15 cellular contexts compared by ENCODE assay signal in genomic region chr12:122876724-122877123, GRCh38. TPM values are rescaled to one million over a fixed set of nuclear protein-coding genes. Genes with fewer than 3 reads are reported as not detected.
A peak's percentile ranks its signal among the peaks of the same experiment; 100 is the strongest.
DNase-seq lines count a peak whose midpoint lies in the region; ATAC-seq and TF ChIP-seq lines count a peak whose summit lies in the region.
"Had no signal": no experiment of that assay in that cellular context is flagged by ENCODE, and none has a peak within 500 bp of the region (broad histone marks: within the 10 kb centered on the region; RNA-seq: fewer than 3 reads in every experiment).

No MANE protein-coding gene starts in this region.

- POLR2A ChIA-PET in CD4-positive, alpha-beta T cell (lab: Charles Lee) = interaction anchor here (1.2 kb wide), 1 partner anchor 19 kb away, joined by 4 read pairs; the partner anchor contains the start of gene VPS37B
- POLR2A ChIA-PET in naive thymus-derived CD4-positive, alpha-beta T cell (lab: Charles Lee) = no interaction called here

- no peak overlapping the region for H3K27ac ChIP-seq in CD4-positive, alpha-beta T cell (ENCODE audit: low read depth, low read length)
- H3K27ac ChIP-seq in KMS-11 = peak overlapping the region; percentile 72
- H3K27ac ChIP-seq in naive thymus-derived CD4-positive, alpha-beta T cell (ENCODE audit: low read depth, low read length) = no peak overlapping the region
- H3K27ac ChIP-seq: HL-60 had no signal

- H3K9ac ChIP-seq in KMS-11 = no peak overlapping the region

- H3K27me3 ChIP-seq in CD4-positive, alpha-beta T cell (ENCODE audit: control insufficient read depth, insufficient read depth, low read length) = no peaks in the 10 kb centered on the region
- H3K27me3 ChIP-seq in KMS-11 (ENCODE audit: insufficient read depth, low read depth) = no peaks in the 10 kb centered on the region
- no peaks in the 10 kb centered on the region for H3K27me3 ChIP-seq in naive thymus-derived CD4-positive, alpha-beta T cell (ENCODE audit: control insufficient read depth in 2 of 2, insufficient read depth in 2 of 2, low read length in 2 of 2)

- H3K79me2 ChIP-seq in KMS-11 (ENCODE audit: insufficient read depth, low read depth) = peaks cover 90% of the 10 kb centered on the region

- ATAC-seq in CD4-positive, alpha-beta T cell (ENCODE audit: poor library complexity) = no peak
- no peak for ATAC-seq in naive thymus-derived CD4-positive, alpha-beta T cell

- intact Hi-C loops in CD4-positive, alpha-beta T cell (cut with DNase I, micrococcal nuclease) = no loop called here
- intact Hi-C loops in naive thymus-derived CD4-positive, alpha-beta T cell (cut with micrococcal nuclease) = no loop called here

- H4K20me1 ChIP-seq in KMS-11 (ENCODE audit: insufficient read depth) = no peaks in the 10 kb centered on the region

- peak in 1 of 10 experiments; percentile 17 for DNase-seq in CD4-positive, alpha-beta T cell
- DNase-seq in naive thymus-derived CD4-positive, alpha-beta T cell = no peak
- DNase-seq in RPMI8226 = no peak
- no peak for DNase-seq in activated naive CD4-positive, alpha-beta T cell treated with anti-CD3 and anti-CD28 coated beads, Interleukin-2, amount 50 U/mL, for 16 hours
- DNase-seq in endothelial cell (ENCODE audit: low spot score) = no peak
- DNase-seq: amygdala; DMS153; KG1; left cardiac atrium; NCI-H226; stimulated activated CD4-positive, alpha-beta T cell treated with anti-CD3 and anti-CD28 coated beads, Interleukin-15, amount 100 ng/mL, for 24 hours had no signal

- no peak overlapping the region for H3K4me3 ChIP-seq in KMS-11 (IDR thresholded peaks at IDR 0.05; ENCODE audit: insufficient read depth, low read depth, low read length)
- no peak overlapping the region for H3K4me3 ChIP-seq in naive thymus-derived CD4-positive, alpha-beta T cell (ENCODE audit: low read length)

- H3K9me3 ChIP-seq in CD4-positive, alpha-beta T cell (ENCODE audit: control insufficient read depth, low read length) = no peaks in the 10 kb centered on the region
- H3K9me3 ChIP-seq in naive thymus-derived CD4-positive, alpha-beta T cell (ENCODE audit: control insufficient read depth in 2 of 3, low read length in 3 of 3) = no peaks in the 10 kb centered on the region

- H3K4me3 Mint-ChIP-seq in CD4-positive, alpha-beta T cell = no peak overlapping the region
- H3K4me3 Mint-ChIP-seq in brain (peak overlapping the region in 2 of 5 experiments; percentile 0 to 3), endothelial cell (ENCODE audit: unreplicated experiment) (no peak overlapping the region)
- peak overlapping the region in 4 of 10 donors; percentile 0 to 30 (median 10) for H3K4me3 Mint-ChIP-seq in naive thymus-derived CD4-positive, alpha-beta T cell
- H3K4me3 Mint-ChIP-seq: dendritic cell treated with granulocyte-macrophage colony-stimulating factor and Interleukin-4, amounts not matched to agents 40 ng/mL and 50 ng/mL, for 4 days had no signal

- no peaks in the 10 kb centered on the region for H3K9me3 Mint-ChIP-seq in CD4-positive, alpha-beta T cell
- no peaks in the 10 kb centered on the region for H3K9me3 Mint-ChIP-seq in brain
- H3K9me3 Mint-ChIP-seq in naive thymus-derived CD4-positive, alpha-beta T cell = no peaks in the 10 kb centered on the region
- no peaks in the 10 kb centered on the region for H3K9me3 Mint-ChIP-seq in endothelial cell (ENCODE audit: unreplicated experiment)
- H3K9me3 Mint-ChIP-seq: dendritic cell treated with granulocyte-macrophage colony-stimulating factor and Interleukin-4, amounts not matched to agents 40 ng/mL and 50 ng/mL, for 4 days had no signal

- H3K4me2 ChIP-seq in KMS-11 = peak overlapping the region; percentile 30

- H3K36me3 Mint-ChIP-seq in CD4-positive, alpha-beta T cell (ENCODE audit: low read depth) = peaks cover 20% of the 10 kb centered on the region
- H3K36me3 Mint-ChIP-seq in brain (no peaks in the 10 kb centered on the region), endothelial cell (ENCODE audit: low read depth, unreplicated experiment) (peaks cover 9% of the 10 kb centered on the region)
- peaks cover 0 to 25% (median 2%) of the 10 kb centered on the region in 5 donors for H3K36me3 Mint-ChIP-seq in naive thymus-derived CD4-positive, alpha-beta T cell

- H3K4me1 Mint-ChIP-seq in CD4-positive, alpha-beta T cell (ENCODE audit: low read depth) = peaks cover 96% of the 10 kb centered on the region
- H3K4me1 Mint-ChIP-seq in brain (peaks cover 96% of the 10 kb centered on the region), endothelial cell (ENCODE audit: unreplicated experiment) (peaks cover 15% of the 10 kb centered on the region)
- peaks cover 78 to 97% (median 90%) of the 10 kb centered on the region in 7 donors for H3K4me1 Mint-ChIP-seq in naive thymus-derived CD4-positive, alpha-beta T cell

- H3K36me3 ChIP-seq in KMS-11 (ENCODE audit: insufficient read depth) = no peaks in the 10 kb centered on the region
- H3K36me3 ChIP-seq in naive thymus-derived CD4-positive, alpha-beta T cell (ENCODE audit: control insufficient read depth in 2 of 3, insufficient read depth in 3 of 3, low read length in 3 of 3) = peaks cover 0 to 4% (median 0%) of the 10 kb centered on the region in 3 experiments

- H3K27ac Mint-ChIP-seq in CD4-positive, alpha-beta T cell = peak overlapping the region; percentile 74
- H3K27ac Mint-ChIP-seq in brain (peak overlapping the region in 4 of 5 experiments; percentile 13 to 84 (median 76)), endothelial cell (ENCODE audit: unreplicated experiment) (no peak overlapping the region)
- H3K27ac Mint-ChIP-seq in naive thymus-derived CD4-positive, alpha-beta T cell = peak overlapping the region in 7 of 9 donors; percentile 14 to 90 (median 57)
- H3K27ac Mint-ChIP-seq: dendritic cell treated with granulocyte-macrophage colony-stimulating factor and Interleukin-4, amounts not matched to agents 40 ng/mL and 50 ng/mL, for 4 days had no signal

- no peaks in the 10 kb centered on the region for H3K27me3 Mint-ChIP-seq in CD4-positive, alpha-beta T cell
- H3K27me3 Mint-ChIP-seq in brain (peaks cover 4% of the 10 kb centered on the region), endothelial cell (ENCODE audit: unreplicated experiment) (peaks cover 11% of the 10 kb centered on the region)
- peaks cover 0 to 27% (median 0%) of the 10 kb centered on the region in 5 donors for H3K27me3 Mint-ChIP-seq in naive thymus-derived CD4-positive, alpha-beta T cell

- CTCF ChIA-PET in CD4-positive, alpha-beta T cell (lab: Charles Lee) = no interaction called here
- CTCF ChIA-PET in naive thymus-derived CD4-positive, alpha-beta T cell (lab: Charles Lee) = interaction anchor here (1.0 to 1.1 kb wide), 2 partner anchors 12 to 18 kb away, joined by 4 to 5 read pairs; no protein-coding TSS in a partner anchor

- H2AFZ ChIP-seq in KMS-11 (ENCODE audit: low read depth) = no peak overlapping the region

- H3K4me1 ChIP-seq in KMS-11 (ENCODE audit: low read depth, poor library complexity, severe bottlenecking) = peaks cover 99% of the 10 kb centered on the region
- peaks cover 40 to 72% of the 10 kb centered on the region in 2 donors for H3K4me1 ChIP-seq in naive thymus-derived CD4-positive, alpha-beta T cell (ENCODE audit: control insufficient read depth in 2 of 2, insufficient read depth in 2 of 2, low read length in 2 of 2)

- TF ChIP-seq CTCF in CD4-positive, alpha-beta T cell (IDR thresholded peaks at IDR 0.05) = no peak
- TF ChIP-seq CTCF in KMS-11 (conservative IDR thresholded peaks at IDR 0.05; ENCODE audit: low read depth, low read length) (no peak), brain (conservative IDR thresholded peaks at IDR 0.05) (no peak), endothelial cell (IDR thresholded peaks at IDR 0.05; ENCODE audit: unreplicated experiment) (no peak)

RNA-seq across cellular contexts. Expression of gene VPS37B, which starts 19.2 kb away (rescaled TPM):
- 100 to 1,000 TPM in 1 of 2 experiments, 10 to 100 TPM in 1; 97.7 to 104 TPM for total RNA-seq in CD4-positive, alpha-beta T cell
- 17.2 TPM for polyA plus RNA-seq in brain (ENCODE audit: insufficient read depth, low read depth, low replicate concordance)
- total RNA-seq in naive thymus-derived CD4-positive, alpha-beta T cell = 100 to 1,000 TPM in 1 of 5 experiments, 10 to 100 TPM in 4; 25.3 to 101 (median 30.1) TPM
- polyA plus RNA-seq in naive thymus-derived CD4-positive, alpha-beta T cell = 10 to 100 TPM; 16.5 to 16.9 TPM
- total RNA-seq in endothelial cell (ENCODE audit: unreplicated experiment) = 13.8 TPM

RNA-seq across cellular contexts. Expression of gene HIP1R, which starts 41.5 kb away (rescaled TPM):
- 100 to 1,000 TPM; 184 to 185 TPM for total RNA-seq in CD4-positive, alpha-beta T cell
- 66.9 TPM for polyA plus RNA-seq in brain (ENCODE audit: insufficient read depth, low read depth, low replicate concordance)
- total RNA-seq in naive thymus-derived CD4-positive, alpha-beta T cell = 100 to 1,000 TPM in 3 of 5 experiments, 10 to 100 TPM in 2; 25.8 to 162 (median 111) TPM
- polyA plus RNA-seq in naive thymus-derived CD4-positive, alpha-beta T cell = 10 to 100 TPM in 1 of 2 donors, 1 to 10 TPM in 1; 7.0 to 25.3 TPM
- 117 TPM for total RNA-seq in endothelial cell (ENCODE audit: unreplicated experiment)
